In the genomic region with DNA sequence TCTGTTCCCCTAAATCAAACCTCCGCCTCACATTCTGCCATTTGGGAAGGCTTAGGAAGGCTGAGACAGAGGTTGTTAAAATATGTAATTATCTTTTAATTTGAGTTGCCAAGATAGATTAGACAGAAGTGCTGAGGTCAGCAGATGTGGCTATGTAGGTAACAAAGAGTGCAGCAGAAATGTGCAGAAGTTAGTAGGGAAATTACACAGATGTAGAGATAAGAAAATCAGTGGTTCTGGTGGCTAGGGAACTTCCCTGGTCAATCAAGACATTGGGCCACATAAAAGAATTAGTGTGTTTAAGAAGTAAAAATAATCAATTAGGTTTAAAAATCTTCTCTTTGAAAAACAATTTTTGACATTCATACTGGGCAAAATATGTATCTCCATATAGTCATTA, we compare ENCODE assay signal across 1 cellular context. TPM values are rescaled to one million over a fixed set of nuclear protein-coding genes. Genes with fewer than 3 reads are reported as not detected.
"Had no signal": no experiment of that assay in that cellular context is flagged by ENCODE, and none has a peak within 500 bp of the region (broad histone marks: within the 10 kb centered on the region; RNA-seq: fewer than 3 reads in every experiment).

No MANE protein-coding gene starts in this region.

RNA-seq across cellular contexts. Expression of a gene that starts 46.1 kb away (rescaled TPM):
- polyA plus RNA-seq: smooth muscle cell had no signal
